1 cellular context compared by ENCODE assay signal in the genomic region with DNA sequence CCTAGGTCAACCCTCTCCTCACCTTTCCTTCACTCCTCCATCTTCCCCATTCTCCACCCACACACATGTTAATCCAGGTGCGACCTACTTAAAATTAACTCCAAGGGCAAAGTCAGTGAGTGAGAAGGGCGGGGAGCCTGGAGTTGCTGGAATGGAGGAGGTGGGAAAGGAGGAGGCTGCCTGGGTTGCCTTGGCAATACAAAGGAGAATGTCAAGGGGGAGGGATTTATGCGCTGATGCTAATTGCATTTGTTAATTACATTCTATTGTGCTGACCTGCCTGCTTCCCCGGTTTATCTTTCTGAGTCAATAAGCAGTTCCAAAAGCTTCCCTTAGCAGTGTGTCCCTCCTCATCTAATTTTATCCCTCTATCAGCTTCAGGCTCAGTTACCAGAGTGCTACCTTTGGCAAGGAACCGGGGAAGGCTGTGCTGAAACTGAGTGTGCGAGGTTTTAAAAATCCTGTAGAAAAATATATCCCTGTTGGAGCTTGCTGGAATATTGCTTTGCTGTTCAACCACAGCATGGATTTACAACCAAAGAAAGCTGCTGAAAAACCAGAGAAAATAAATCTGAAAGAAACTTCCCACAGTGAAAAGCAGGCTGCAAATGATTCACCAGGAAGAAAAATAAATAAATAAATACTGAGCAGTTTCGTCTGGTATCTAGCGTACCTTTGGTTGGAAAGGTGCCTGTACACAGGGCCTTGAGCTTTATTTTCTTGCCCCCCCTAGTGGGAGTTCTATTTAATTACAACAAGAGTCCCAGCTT.
TF ChIP-seq lines count a peak whose summit lies in the region.

No MANE protein-coding gene starts in this region.

TF ChIP-seq in SK-N-SH, 30 proteins besides CTCF, POLR2A, EP300 and RAD21 (continued from another document):
- TF ChIP-seq, protein P1, sequence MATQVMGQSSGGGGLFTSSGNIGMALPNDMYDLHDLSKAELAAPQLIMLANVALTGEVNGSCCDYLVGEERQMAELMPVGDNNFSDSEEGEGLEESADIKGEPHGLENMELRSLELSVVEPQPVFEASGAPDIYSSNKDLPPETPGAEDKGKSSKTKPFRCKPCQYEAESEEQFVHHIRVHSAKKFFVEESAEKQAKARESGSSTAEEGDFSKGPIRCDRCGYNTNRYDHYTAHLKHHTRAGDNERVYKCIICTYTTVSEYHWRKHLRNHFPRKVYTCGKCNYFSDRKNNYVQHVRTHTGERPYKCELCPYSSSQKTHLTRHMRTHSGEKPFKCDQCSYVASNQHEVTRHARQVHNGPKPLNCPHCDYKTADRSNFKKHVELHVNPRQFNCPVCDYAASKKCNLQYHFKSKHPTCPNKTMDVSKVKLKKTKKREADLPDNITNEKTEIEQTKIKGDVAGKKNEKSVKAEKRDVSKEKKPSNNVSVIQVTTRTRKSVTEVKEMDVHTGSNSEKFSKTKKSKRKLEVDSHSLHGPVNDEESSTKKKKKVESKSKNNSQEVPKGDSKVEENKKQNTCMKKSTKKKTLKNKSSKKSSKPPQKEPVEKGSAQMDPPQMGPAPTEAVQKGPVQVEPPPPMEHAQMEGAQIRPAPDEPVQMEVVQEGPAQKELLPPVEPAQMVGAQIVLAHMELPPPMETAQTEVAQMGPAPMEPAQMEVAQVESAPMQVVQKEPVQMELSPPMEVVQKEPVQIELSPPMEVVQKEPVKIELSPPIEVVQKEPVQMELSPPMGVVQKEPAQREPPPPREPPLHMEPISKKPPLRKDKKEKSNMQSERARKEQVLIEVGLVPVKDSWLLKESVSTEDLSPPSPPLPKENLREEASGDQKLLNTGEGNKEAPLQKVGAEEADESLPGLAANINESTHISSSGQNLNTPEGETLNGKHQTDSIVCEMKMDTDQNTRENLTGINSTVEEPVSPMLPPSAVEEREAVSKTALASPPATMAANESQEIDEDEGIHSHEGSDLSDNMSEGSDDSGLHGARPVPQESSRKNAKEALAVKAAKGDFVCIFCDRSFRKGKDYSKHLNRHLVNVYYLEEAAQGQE (IDR thresholded peaks at IDR 0.05; ENCODE audit: low read depth, low read length), result no peak
- TF ChIP-seq GABPA (IDR thresholded peaks at IDR 0.05; ENCODE audit: low read depth), result no peak
- TF ChIP-seq MXI1 (IDR thresholded peaks at IDR 0.05; ENCODE audit: low read depth, low read length), result 0 out of 2 replicates have a peak, but pooled peaks have one; percentile 32
- TF ChIP-seq, protein P2, sequence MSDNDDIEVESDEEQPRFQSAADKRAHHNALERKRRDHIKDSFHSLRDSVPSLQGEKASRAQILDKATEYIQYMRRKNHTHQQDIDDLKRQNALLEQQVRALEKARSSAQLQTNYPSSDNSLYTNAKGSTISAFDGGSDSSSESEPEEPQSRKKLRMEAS (IDR thresholded peaks at IDR 0.05; ENCODE audit: low read depth), result no peak
- no peak; the same call in 1 of the 2 replicates for TF ChIP-seq JUND (IDR thresholded peaks at IDR 0.05)
- no peak for TF ChIP-seq NRF1 (IDR thresholded peaks at IDR 0.05; ENCODE audit: low read depth, low read length)
- TF ChIP-seq ELF1 (IDR thresholded peaks at IDR 0.05), result peak; percentile 31; the same call in 1 of the 2 replicates
- no peak for TF ChIP-seq POLR2AphosphoS5 (IDR thresholded peaks at IDR 0.05; ENCODE audit: low read depth, low read length)
- TF ChIP-seq, protein P3, sequence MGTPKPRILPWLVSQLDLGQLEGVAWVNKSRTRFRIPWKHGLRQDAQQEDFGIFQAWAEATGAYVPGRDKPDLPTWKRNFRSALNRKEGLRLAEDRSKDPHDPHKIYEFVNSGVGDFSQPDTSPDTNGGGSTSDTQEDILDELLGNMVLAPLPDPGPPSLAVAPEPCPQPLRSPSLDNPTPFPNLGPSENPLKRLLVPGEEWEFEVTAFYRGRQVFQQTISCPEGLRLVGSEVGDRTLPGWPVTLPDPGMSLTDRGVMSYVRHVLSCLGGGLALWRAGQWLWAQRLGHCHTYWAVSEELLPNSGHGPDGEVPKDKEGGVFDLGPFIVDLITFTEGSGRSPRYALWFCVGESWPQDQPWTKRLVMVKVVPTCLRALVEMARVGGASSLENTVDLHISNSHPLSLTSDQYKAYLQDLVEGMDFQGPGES (IDR thresholded peaks at IDR 0.05; ENCODE audit: low read depth, low read length), result no peak
- no peak for TF ChIP-seq EZH2phosphoT487 (IDR thresholded peaks at IDR 0.05; ENCODE audit: borderline replicate concordance, low read depth)
- no peak for TF ChIP-seq SIN3A (IDR thresholded peaks at IDR 0.05; ENCODE audit: borderline replicate concordance, low read depth, low read length)
- TF ChIP-seq GATA2 (CRISPR knock-in tag; IDR thresholded peaks at IDR 0.05), result no peak
- TF ChIP-seq, protein P4, sequence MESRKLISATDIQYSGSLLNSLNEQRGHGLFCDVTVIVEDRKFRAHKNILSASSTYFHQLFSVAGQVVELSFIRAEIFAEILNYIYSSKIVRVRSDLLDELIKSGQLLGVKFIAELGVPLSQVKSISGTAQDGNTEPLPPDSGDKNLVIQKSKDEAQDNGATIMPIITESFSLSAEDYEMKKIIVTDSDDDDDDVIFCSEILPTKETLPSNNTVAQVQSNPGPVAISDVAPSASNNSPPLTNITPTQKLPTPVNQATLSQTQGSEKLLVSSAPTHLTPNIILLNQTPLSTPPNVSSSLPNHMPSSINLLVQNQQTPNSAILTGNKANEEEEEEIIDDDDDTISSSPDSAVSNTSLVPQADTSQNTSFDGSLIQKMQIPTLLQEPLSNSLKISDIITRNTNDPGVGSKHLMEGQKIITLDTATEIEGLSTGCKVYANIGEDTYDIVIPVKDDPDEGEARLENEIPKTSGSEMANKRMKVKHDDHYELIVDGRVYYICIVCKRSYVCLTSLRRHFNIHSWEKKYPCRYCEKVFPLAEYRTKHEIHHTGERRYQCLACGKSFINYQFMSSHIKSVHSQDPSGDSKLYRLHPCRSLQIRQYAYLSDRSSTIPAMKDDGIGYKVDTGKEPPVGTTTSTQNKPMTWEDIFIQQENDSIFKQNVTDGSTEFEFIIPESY (IDR thresholded peaks at IDR 0.05; ENCODE audit: borderline replicate concordance, low read depth), result no peak
- TF ChIP-seq FOXJ3 (CRISPR knock-in tag; IDR thresholded peaks at IDR 0.05), result no peak
- TF ChIP-seq, protein P5, sequence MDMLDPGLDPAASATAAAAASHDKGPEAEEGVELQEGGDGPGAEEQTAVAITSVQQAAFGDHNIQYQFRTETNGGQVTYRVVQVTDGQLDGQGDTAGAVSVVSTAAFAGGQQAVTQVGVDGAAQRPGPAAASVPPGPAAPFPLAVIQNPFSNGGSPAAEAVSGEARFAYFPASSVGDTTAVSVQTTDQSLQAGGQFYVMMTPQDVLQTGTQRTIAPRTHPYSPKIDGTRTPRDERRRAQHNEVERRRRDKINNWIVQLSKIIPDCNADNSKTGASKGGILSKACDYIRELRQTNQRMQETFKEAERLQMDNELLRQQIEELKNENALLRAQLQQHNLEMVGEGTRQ (IDR thresholded peaks at IDR 0.05; ENCODE audit: borderline replicate concordance, low read depth, low read length), result no peak
